Comparison of ENCODE assay signal across 8 cellular contexts in the genomic region with DNA sequence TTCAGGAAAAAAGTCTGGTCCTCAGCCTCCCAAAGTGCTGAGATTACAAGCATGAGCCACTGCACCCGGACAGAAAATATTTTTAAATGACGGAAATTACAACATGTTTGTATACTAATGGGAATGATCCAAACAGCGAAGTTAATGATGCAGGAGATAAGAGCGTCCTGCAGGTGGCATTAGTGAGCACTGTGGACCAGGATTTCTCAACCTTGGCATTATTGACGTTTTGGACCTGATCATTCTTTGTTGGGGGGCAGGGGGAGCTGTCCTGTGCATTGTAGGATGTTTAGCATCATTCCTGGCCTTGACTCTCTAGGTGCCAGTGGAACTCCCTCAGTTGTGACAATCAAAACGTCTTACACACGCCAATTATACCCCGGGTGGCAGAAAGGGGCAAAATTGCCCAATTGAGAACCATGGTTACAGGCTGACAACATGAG. TPM values are rescaled to one million over a fixed set of nuclear protein-coding genes. Genes with fewer than 3 reads are reported as not detected.
A peak's percentile ranks its signal among the peaks of the same experiment; 100 is the strongest.
DNase-seq lines count a peak whose midpoint lies in the region; ATAC-seq and FAIRE-seq lines count a peak whose summit lies in the region.

No MANE protein-coding gene starts in this region.

- H3K9me3 ChIP-seq in small intestine (ENCODE audit: control insufficient read depth, low read depth) = no peaks in the 10 kb centered on the region

- H3K4me3 ChIP-seq in small intestine (ENCODE audit: low read depth in 1 of 2, low read length in 2 of 2) = no peak overlapping the region

- H3K27ac ChIP-seq in small intestine (ENCODE audit: low read depth in 1 of 2, low read length in 1 of 2) = no peak overlapping the region

- no peak overlapping the region for H3K4me3 Mint-ChIP-seq in activated naive CD8-positive, alpha-beta T cell treated with anti-CD3 and anti-CD28 coated beads for 36 hours

- peaks cover 9% of the 10 kb centered on the region for H3K36me3 Mint-ChIP-seq in activated naive CD8-positive, alpha-beta T cell treated with anti-CD3 and anti-CD28 coated beads for 36 hours

- WGBS in small intestine, 3 donors = 59 to 64% (median 63%) methylated on average over 8 of the region's 8 CpGs

- peak; percentile 59 for ATAC-seq in left ventricle myocardium superior

- H3K4me1 Mint-ChIP-seq in activated naive CD8-positive, alpha-beta T cell treated with anti-CD3 and anti-CD28 coated beads for 36 hours = no peaks in the 10 kb centered on the region

- no peaks in the 10 kb centered on the region for H3K27me3 Mint-ChIP-seq in activated naive CD8-positive, alpha-beta T cell treated with anti-CD3 and anti-CD28 coated beads for 36 hours

- no peak overlapping the region for H3K27ac Mint-ChIP-seq in activated naive CD8-positive, alpha-beta T cell treated with anti-CD3 and anti-CD28 coated beads for 36 hours

- intact Hi-C loops in left ventricle myocardium superior (cut with micrococcal nuclease) = loop anchor here (10.0 kb wide), 1 partner anchor 249 kb away; no protein-coding TSS in a partner anchor

- peaks cover 5 to 15% of the 10 kb centered on the region in 2 donors for H3K36me3 ChIP-seq in small intestine (ENCODE audit: control insufficient read depth in 2 of 2, insufficient read depth in 2 of 2, low read length in 2 of 2)

- FAIRE-seq in small intestine (lab: Jason Lieb, UNC) = no peak

- no peaks in the 10 kb centered on the region for H3K9me3 Mint-ChIP-seq in activated naive CD8-positive, alpha-beta T cell treated with anti-CD3 and anti-CD28 coated beads for 36 hours

- H3K4me1 ChIP-seq in small intestine (ENCODE audit: control insufficient read depth in 2 of 2, insufficient read depth in 1 of 2, low read depth in 1 of 2, low read length in 1 of 2) = no peaks in the 10 kb centered on the region

- peak; percentile 6 for DNase-seq in stimulated activated CD4-positive, alpha-beta T cell treated with anti-CD3 and anti-CD28 coated beads, Interleukin-12 subunit alpha, Interleukin-12 subunit beta, amount 100 ng/mL, for 4 hours
- no peak for DNase-seq in stimulated activated CD4-positive, alpha-beta T cell treated with anti-CD3 and anti-CD28 coated beads, Interleukin-1b, Interleukin-23, amount 100 ng/mL, for 48 hours
- DNase-seq in NCI-H1105 treated with DMSO at 0.1 percent for 48 hours (lab: John Stamatoyannopoulos, UW) = peak; percentile 50
- peak; percentile 9 for DNase-seq in activated naive CD8-positive, alpha-beta T cell treated with anti-CD3 and anti-CD28 coated beads for 36 hours
- no peak for DNase-seq in left ventricle myocardium superior
- DNase-seq in small intestine = peak; percentile 38
- no peak for DNase-seq in NK-92 (lab: John Stamatoyannopoulos, UW; ENCODE audit: unreplicated experiment)
- no peak for DNase-seq in GM19238 (ENCODE audit: insufficient read length, low spot score)

- H3K27me3 ChIP-seq in small intestine (ENCODE audit: control insufficient read depth in 2 of 2, insufficient read depth in 2 of 2, low read length in 2 of 2) = no peaks in the 10 kb centered on the region

RNA-seq across cellular contexts. Expression of a gene that starts 34.1 kb away (rescaled TPM):
- total RNA-seq in activated naive CD8-positive, alpha-beta T cell treated with anti-CD3 and anti-CD28 coated beads for 36 hours = 10 to 100 TPM; 57.8 to 69.8 TPM
- 43.5 TPM for total RNA-seq in left ventricle myocardium superior
- polyA plus RNA-seq in small intestine = 10 to 100 TPM; 39.7 to 73.8 (median 51.6) TPM

Comparison
In these comparisons a context has a peak if more than half of its experiments do, and no peak if none do; other contexts are left out.
1. DNase-seq: peak in stimulated activated CD4-positive, alpha-beta T cell treated with anti-CD3 and anti-CD28 coated beads, Interleukin-12 subunit alpha, Interleukin-12 subunit beta, amount 100 ng/mL, for 4 hours (single experiment), NCI-H1105 treated with DMSO at 0.1 percent for 48 hours (single experiment), activated naive CD8-positive, alpha-beta T cell treated with anti-CD3 and anti-CD28 coated beads for 36 hours (single experiment) and small intestine (single experiment); none in stimulated activated CD4-positive, alpha-beta T cell treated with anti-CD3 and anti-CD28 coated beads, Interleukin-1b, Interleukin-23, amount 100 ng/mL, for 48 hours (single experiment), left ventricle myocardium superior (single experiment), NK-92 (single experiment) and GM19238 (single experiment).